Comparison of ENCODE assay signal across 8 cellular contexts in genomic region chr12:3313655-3314305, GRCh38.
DNase-seq lines count a peak whose midpoint lies in the region; ATAC-seq and TF ChIP-seq lines count a peak whose summit lies in the region.

No MANE protein-coding gene starts in this region.

- no peaks in the 10 kb centered on the region for H3K27me3 ChIP-seq in mammary epithelial cell (ENCODE audit: insufficient read depth, low read length)
- no peaks in the 10 kb centered on the region for H3K27me3 ChIP-seq in mesendoderm (ENCODE audit: insufficient read depth, low read length, poor library complexity)

- H3K36me3 ChIP-seq in mammary epithelial cell (ENCODE audit: insufficient read depth, low read length), result no peaks in the 10 kb centered on the region
- no peaks in the 10 kb centered on the region for H3K36me3 ChIP-seq in mesendoderm (ENCODE audit: control insufficient read depth, insufficient read depth, low read length)

- no peak overlapping the region for H2AFZ ChIP-seq in mammary epithelial cell (ENCODE audit: low read depth, low read length)

- intact Hi-C loops in mammary epithelial cell (cut with micrococcal nuclease), result loop anchor here (2.0 kb wide), 1 partner anchor 53 kb away; no protein-coding TSS in a partner anchor

- H2AK5ac ChIP-seq in mesendoderm (ENCODE audit: low read length), result no peak overlapping the region

- no peak overlapping the region for H4K8ac ChIP-seq in mesendoderm (ENCODE audit: low read depth, low read length)

- H4K5ac ChIP-seq in mesendoderm (ENCODE audit: low read length), result no peak overlapping the region

- H3K4me2 ChIP-seq in mammary epithelial cell (ENCODE audit: insufficient read depth, low read depth, low read length) (no peak overlapping the region), mesendoderm (ENCODE audit: low read length) (no peak overlapping the region)

- H3K4ac ChIP-seq in mesendoderm (ENCODE audit: low read depth, low read length), result no peak overlapping the region

- POLR2A ChIA-PET in GM10248 (lab: Yijun Ruan, JAX), result no interaction called here

- no peaks in the 10 kb centered on the region for H3K79me1 ChIP-seq in mesendoderm (ENCODE audit: low read length)

- no peaks in the 10 kb centered on the region for H3K79me2 ChIP-seq in mammary epithelial cell (ENCODE audit: insufficient read depth, low read length)
- no peaks in the 10 kb centered on the region for H3K79me2 ChIP-seq in mesendoderm (ENCODE audit: control insufficient read depth, insufficient read depth, low read length)

- no peaks in the 10 kb centered on the region for H4K20me1 ChIP-seq in mammary epithelial cell (ENCODE audit: insufficient read depth, low read length)

- dilution Hi-C loops in mammary epithelial cell (cut with HindIII; ENCODE audit: low sequenced_read_pairs), result loop anchor here (25.0 kb wide), 1 partner anchor 499 kb away; no protein-coding TSS in a partner anchor

- H2BK15ac ChIP-seq in mesendoderm (replicated peaks; ENCODE audit: low read depth), result no peak overlapping the region

- DNase-seq in AG20443 (ENCODE audit: low spot score) (peak; percentile 39), GM10248 (ENCODE audit: extremely low spot score) (peak; percentile 57), NCI-H2227 treated with DMSO at 0.1 percent for 48 hours (lab: John Stamatoyannopoulos, UW) (peak; percentile 7), mammary epithelial cell (no peak), mesendoderm (peak; percentile 61)
- DNase-seq in stimulated activated CD8-positive, alpha-beta memory T cell treated with anti-CD3 and anti-CD28 coated beads, Interleukin-4, amount 100 ng/mL, for 48 hours, result no peak

- H3K4me1 ChIP-seq in mammary epithelial cell (ENCODE audit: insufficient read depth, low read length) (peaks cover 58% of the 10 kb centered on the region), mesendoderm (ENCODE audit: control insufficient read depth, low read depth, low read length) (no peaks in the 10 kb centered on the region)

- no peak overlapping the region for H3K9ac ChIP-seq in mammary epithelial cell (ENCODE audit: insufficient read depth, low read length)
- no peak overlapping the region for H3K9ac ChIP-seq in mesendoderm (ENCODE audit: low read length)

- no TSS peak for BruUV-seq in mammary epithelial cell (replicated peaks; lab: Mats Ljungman, UMichigan)

- no peak overlapping the region for H2BK120ac ChIP-seq in mesendoderm (ENCODE audit: low read depth, low read length)

- in situ Hi-C loops in mammary epithelial cell (cut with MboI; ENCODE audit: low sequenced_read_pairs in 2 of 2), result loop anchor here (10.0 to 25.0 kb wide), 2 partner anchors 181 to 224 kb away; partner anchors contain the start of gene PRMT8 (in 1 of the 2)

- no peak overlapping the region for H3K23ac ChIP-seq in mesendoderm (ENCODE audit: low read length)

- H3K18ac ChIP-seq in mesendoderm (ENCODE audit: low read length), result no peak overlapping the region

- no peak overlapping the region for H3K4me3 ChIP-seq in mammary epithelial cell (replicated peaks in 1 of 3; ENCODE audit: insufficient read depth in 1 of 3, low read depth in 2 of 3, low read length in 3 of 3)
- no peak overlapping the region for H3K4me3 ChIP-seq in mesendoderm (ENCODE audit: low read length)

- peak; percentile 32 for TF ChIP-seq CTCF in GM10248 (IDR thresholded peaks at IDR 0.05; ENCODE audit: control extremely low read depth, extremely low read depth, low read depth, missing control alignments)
- TF ChIP-seq CTCF in mammary epithelial cell (conservative IDR thresholded peaks at IDR 0.05 in 1 of 2, IDR thresholded peaks at IDR 0.05 in 1 of 2; ENCODE audit: extremely low read depth in 1 of 2, insufficient read depth in 1 of 2, low read depth in 1 of 2, low read length in 2 of 2), result peak; percentile 29 to 44

- ATAC-seq in GM21447 (IDR thresholded peaks at IDR 0.05; ENCODE audit: unreplicated experiment) (no peak), HG02642 (IDR thresholded peaks at IDR 0.05; ENCODE audit: poor library complexity, unreplicated experiment) (no peak)

- CTCF ChIA-PET in GM10248 (lab: Yijun Ruan, JAX), result interaction anchor here (0.7 to 10.3 kb wide), 15 partner anchors 11 to 963 kb away, joined by 3 to 102 read pairs (median 5); no protein-coding TSS in a partner anchor
- CTCF ChIA-PET in mammary epithelial cell (lab: Charles Lee; ENCODE audit: low non-redundant PET), result interaction anchor here (0.5 to 0.7 kb wide), 3 partner anchors 13 to 338 kb away, joined by 3 read pairs; no protein-coding TSS in a partner anchor

- H2BK5ac ChIP-seq in mesendoderm (ENCODE audit: low read length), result no peak overlapping the region

- H3K9me3 ChIP-seq in mammary epithelial cell (replicated peaks; ENCODE audit: insufficient read depth, low read length), result no peaks in the 10 kb centered on the region

- H3K27ac ChIP-seq in mammary epithelial cell (ENCODE audit: insufficient read depth, low read depth, low read length) (no peak overlapping the region), mesendoderm (ENCODE audit: low read depth, low read length) (no peak overlapping the region)

- WGBS in mammary epithelial cell (ENCODE audit: low coverage, missing lambda C conversion rate), result 85% methylated on average over 5 of the region's 8 CpGs
- no CpG with 5 or more reads among the region's 8 CpGs for WGBS in mesendoderm (ENCODE audit: extremely low coverage, insufficient coverage, low lambda C conversion rate)

- H3K56ac ChIP-seq in mesendoderm (ENCODE audit: low read length), result no peak overlapping the region

Comparison
In these comparisons a context has a peak if more than half of its experiments do, and no peak if none do; other contexts are left out.
1. DNase-seq: peak in AG20443 (single experiment), GM10248 (single experiment), NCI-H2227 treated with DMSO at 0.1 percent for 48 hours (single experiment) and mesendoderm (single experiment); none in mammary epithelial cell (single experiment) and stimulated activated CD8-positive, alpha-beta memory T cell treated with anti-CD3 and anti-CD28 coated beads, Interleukin-4, amount 100 ng/mL, for 48 hours (single experiment).